In genomic region chr6:29722773-29723665, GRCh38 we compare ENCODE assay signal across 8 cellular contexts. TPM values are rescaled to one million over a fixed set of nuclear protein-coding genes. Genes with fewer than 3 reads are reported as not detected.
A peak's percentile ranks its signal among the peaks of the same experiment; 100 is the strongest.
DNase-seq lines count a peak whose midpoint lies in the region; ATAC-seq, FAIRE-seq and TF ChIP-seq lines count a peak whose summit lies in the region.

Gene HLA-F (plus strand): TSS chr6:29723434. CDS start chr6:29723464, 30 bp downstream.

- FAIRE-seq in A549 (lab: Jason Lieb, UNC): no peak

- TF ChIP-seq CTCF in A549 (IDR thresholded peaks at IDR 0.05): no peak

- H3K4me2 ChIP-seq in A549: peak within 1 kb of the TSS; percentile 85

- peak within 1 kb of the TSS; percentile 97 for H3K9ac ChIP-seq in mucosa of stomach (ENCODE audit: low read length)

- CTCF ChIA-PET in A549 (lab: Yijun Ruan, JAX): interaction anchor here (1.3 kb wide), 1 partner anchor 11 kb away, joined by 3 read pairs; no protein-coding TSS in a partner anchor

- no peaks in the 10 kb centered on the region for H3K27me3 Mint-ChIP-seq in activated T-cell treated with anti-CD3 and anti-CD28 coated beads, Interleukin-2, amount 50 U/mL, for 24 hours

- H3K27ac Mint-ChIP-seq in activated T-cell treated with anti-CD3 and anti-CD28 coated beads, Interleukin-2, amount 50 U/mL, for 24 hours: peak within 1 kb of the TSS; percentile 96

- H3K4me1 ChIP-seq in A549 (no peaks in the 10 kb centered on the region), esophagus (ENCODE audit: control insufficient read depth in 2 of 2, insufficient read depth in 2 of 2, low read length in 1 of 2) (peaks cover 0 to 10% of the 10 kb centered on the region in 2 donors), mucosa of stomach (ENCODE audit: control insufficient read depth, insufficient read depth, low read length) (peaks cover 19% of the 10 kb centered on the region)

- H3K27ac ChIP-seq in A549 (peak within 1 kb of the TSS; percentile 43 to 84; a peak in 5 of 6 replicates), esophagus (ENCODE audit: low read depth in 2 of 2, low read length in 1 of 2) (peak within 1 kb of the TSS; percentile 79 to 85)

- peaks cover 53% of the 10 kb centered on the region for H3K4me1 Mint-ChIP-seq in activated T-cell treated with anti-CD3 and anti-CD28 coated beads, Interleukin-2, amount 50 U/mL, for 24 hours (ENCODE audit: low read depth)

- ATAC-seq in A549: peak; percentile 99
- peak; percentile 76 for ATAC-seq in GM18858 (IDR thresholded peaks at IDR 0.05; ENCODE audit: unreplicated experiment)
- ATAC-seq in HG03064 (IDR thresholded peaks at IDR 0.05; ENCODE audit: low read depth, unreplicated experiment): peak; percentile 77

- peak within 1 kb of the TSS; percentile 92 for H3K4me3 Mint-ChIP-seq in activated T-cell treated with anti-CD3 and anti-CD28 coated beads, Interleukin-2, amount 50 U/mL, for 24 hours

- no peak for TF ChIP-seq RAD21 in A549 (conservative IDR thresholded peaks at IDR 0.05 in 1 of 2, IDR thresholded peaks at IDR 0.05 in 1 of 2)

- no peaks in the 10 kb centered on the region for H3K9me3 Mint-ChIP-seq in activated T-cell treated with anti-CD3 and anti-CD28 coated beads, Interleukin-2, amount 50 U/mL, for 24 hours

- H3K4me3 ChIP-seq in A549: peak within 1 kb of the TSS; percentile 55
- peak within 1 kb of the TSS; percentile 71 to 78 for H3K4me3 ChIP-seq in esophagus (ENCODE audit: low read depth in 1 of 2, low read length in 2 of 2)
- H3K4me3 ChIP-seq in mucosa of stomach (ENCODE audit: low read length): peak within 1 kb of the TSS; percentile 82

- no peak for TF ChIP-seq POLR2A in A549 (IDR thresholded peaks at IDR 0.05; ENCODE audit: low read length)

- POLR2A ChIA-PET in A549 (lab: Yijun Ruan, JAX): no interaction called here

- peaks cover 45% of the 10 kb centered on the region for H3K36me3 Mint-ChIP-seq in activated T-cell treated with anti-CD3 and anti-CD28 coated beads, Interleukin-2, amount 50 U/mL, for 24 hours (ENCODE audit: low read depth)

- 0% methylated on average over 15 of the region's 33 CpGs for WGBS in A549 (ENCODE audit: missing lambda C conversion rate)
- 0 to 2% methylated on average over 33 of the region's 33 CpGs for WGBS in esophagus, 2 donors

- peak; percentile 68 to 76 for DNase-seq in A549 (ENCODE audit: low read depth in 1 of 2, low spot score in 1 of 2)
- peak; percentile 76 for DNase-seq in NK-92 treated with Interleukin-12 subunit alpha and Interleukin-12 subunit beta, amount 100 ng/mL, for 24 hours (lab: John Stamatoyannopoulos, UW)
- peak; percentile 86 for DNase-seq in activated T-cell treated with anti-CD3 and anti-CD28 coated beads, Interleukin-2, amount 50 U/mL, for 24 hours
- peak; percentile 64 for DNase-seq in stimulated activated CD8-positive, alpha-beta memory T cell treated with anti-CD3 and anti-CD28 coated beads, Interleukin-4, amount 100 ng/mL, for 24 hours (ENCODE audit: low read depth)

- H3K36me3 ChIP-seq in esophagus (ENCODE audit: control insufficient read depth in 2 of 2, insufficient read depth in 2 of 2, low read length in 1 of 2) (peaks cover 0 to 5% of the 10 kb centered on the region in 2 donors), mucosa of stomach (ENCODE audit: control insufficient read depth, insufficient read depth, low read length) (peaks cover 13% of the 10 kb centered on the region)

- TF ChIP-seq EP300 in A549 (IDR thresholded peaks at IDR 0.05): no peak

- H3K9me3 ChIP-seq in A549 (no peaks in the 10 kb centered on the region), esophagus (ENCODE audit: control insufficient read depth in 2 of 2, insufficient read depth in 1 of 2, low read depth in 1 of 2, low read length in 1 of 2) (no peaks in the 10 kb centered on the region), mucosa of stomach (ENCODE audit: control insufficient read depth, low read length) (no peaks in the 10 kb centered on the region)

- no peaks in the 10 kb centered on the region for H3K27me3 ChIP-seq in esophagus (ENCODE audit: control insufficient read depth in 1 of 2, insufficient read depth in 2 of 2, low read length in 2 of 2)
- H3K27me3 ChIP-seq in mucosa of stomach (ENCODE audit: control insufficient read depth, insufficient read depth, low read length): no peaks in the 10 kb centered on the region

TF ChIP-seq in A549, 52 proteins besides CTCF, POLR2A, EP300 and RAD21:
- TF ChIP-seq TP53 (CRISPR knock-in tag; IDR thresholded peaks at IDR 0.05) (no peak), HMGXB4 (CRISPR knock-in tag; IDR thresholded peaks at IDR 0.05; ENCODE audit: borderline replicate concordance) (no peak), KDM1A (IDR thresholded peaks at IDR 0.05; ENCODE audit: low read depth) (no peak), JUNB (IDR thresholded peaks at IDR 0.05) (no peak), ESRRA (IDR thresholded peaks at IDR 0.05; ENCODE audit: borderline replicate concordance, low read length) (no peak), RFX5 (IDR thresholded peaks at IDR 0.05) (peak; percentile 99), HOXB13 (CRISPR knock-in tag; IDR thresholded peaks at IDR 0.05; ENCODE audit: low read depth) (no peak), KDM5A (IDR thresholded peaks at IDR 0.05) (no peak)

RNA-seq across cellular contexts. Expression of gene HLA-F, which starts in this region (rescaled TPM):
- 2.7 and 3.5 TPM in 2 replicates for polyA plus RNA-seq in A549 (2011; rRNA removed)
- 3.6 and 4.4 TPM in 2 replicates for polyA plus RNA-seq in A549 (2012; cell fraction: cytosol; rRNA removed)
- polyA plus RNA-seq in A549 (2012; cell fraction: nucleus; rRNA removed): 10.4 and 10.9 TPM in 2 replicates
- polyA plus RNA-seq in A549 (2017; fragmentation: RNase III; extraction: RNeasy Plus Mini Kit Qiagen cat#74134 plus additional on column Dnase treatment): 3.1 to 4.5 TPM (median 3.3 TPM) in 3 replicates
- polyA minus RNA-seq in A549 (2011; rRNA and poly(A)+ RNA removed): 4.0 and 4.3 TPM in 2 replicates
- 10 to 100 TPM; 25.2 to 35.6 TPM for polyA plus RNA-seq in esophagus

Comparison
In these comparisons a context has a peak if more than half of its experiments do, and no peak if none do; other contexts are left out.
1. Peak in every context shown above with its lines: DNase-seq, ATAC-seq, H3K4me3 ChIP-seq and H3K27ac ChIP-seq.